ENCODE assay signal across 2 cellular contexts in genomic region chr3:150620002-150620689, GRCh38.
TF ChIP-seq lines count a peak whose summit lies in the region.

No MANE protein-coding gene starts in this region.

TF ChIP-seq in IMR-90, 13 proteins besides CTCF, POLR2A, EP300 and RAD21:
- TF ChIP-seq RCOR1 (IDR thresholded peaks at IDR 0.05; ENCODE audit: insufficient replicate concordance, low read length) (no peak), NFE2L2 (IDR thresholded peaks at IDR 0.05; ENCODE audit: low read depth, low read length) (no peak), RFX5 (IDR thresholded peaks at IDR 0.05; ENCODE audit: low read depth, low read length) (no peak), ELK1 (IDR thresholded peaks at IDR 0.05; ENCODE audit: borderline replicate concordance, low read depth, low read length) (no peak), MAFK (IDR thresholded peaks at IDR 0.05; ENCODE audit: low read depth, low read length) (no peak), BHLHE40 (IDR thresholded peaks at IDR 0.05; ENCODE audit: low read depth, low read length) (no peak), FOS (IDR thresholded peaks at IDR 0.05; ENCODE audit: low read depth, low read length) (no peak), MXI1 (IDR thresholded peaks at IDR 0.05; ENCODE audit: borderline replicate concordance, low read depth, low read length) (no peak), CHD1 (IDR thresholded peaks at IDR 0.05; ENCODE audit: low read depth, low read length) (no peak), MAZ (IDR thresholded peaks at IDR 0.05; ENCODE audit: borderline replicate concordance, low read depth, low read length) (no peak), USF2 (IDR thresholded peaks at IDR 0.05; ENCODE audit: low read depth, low read length) (no peak)

TF ChIP-seq in K562, 482 proteins besides CTCF, POLR2A, EP300 and RAD21:
- TF ChIP-seq ZNF75A (CRISPR knock-in tag; IDR thresholded peaks at IDR 0.05) (no peak), HSF4 (CRISPR knock-in tag; IDR thresholded peaks at IDR 0.05; ENCODE audit: borderline replicate concordance) (no peak), CHD7 (IDR thresholded peaks at IDR 0.05; ENCODE audit: low read depth, low read length) (no peak), ZNF134 (CRISPR knock-in tag; conservative IDR thresholded peaks at IDR 0.05) (no peak), TCF15 (CRISPR knock-in tag; IDR thresholded peaks at IDR 0.05) (no peak), ZNF277 (CRISPR knock-in tag; IDR thresholded peaks at IDR 0.05; ENCODE audit: borderline replicate concordance) (no peak), FOSL1 (tag; conservative IDR thresholded peaks at IDR 0.05) (no peak), FUS (optimal IDR thresholded peaks at IDR 0.05; ENCODE audit: low read depth, low read length) (no peak), FOXJ3 (CRISPR knock-in tag; IDR thresholded peaks at IDR 0.05) (no peak), IRF2 (CRISPR knock-in tag; IDR thresholded peaks at IDR 0.05) (no peak), MTA3 (IDR thresholded peaks at IDR 0.05; ENCODE audit: borderline replicate concordance) (no peak), MBD1 (CRISPR knock-in tag; IDR thresholded peaks at IDR 0.05) (no peak), THAP7 (CRISPR knock-in tag; IDR thresholded peaks at IDR 0.05) (no peak), TSHZ1 (CRISPR knock-in tag; IDR thresholded peaks at IDR 0.05) (no peak), ZBTB17 (CRISPR knock-in tag; IDR thresholded peaks at IDR 0.05) (no peak), ZNF444 (CRISPR knock-in tag; IDR thresholded peaks at IDR 0.05) (no peak)
TF ChIP-seq in K562: peak in this region for 0.
